ENCODE assay signal across 22 cellular contexts in the genomic region with DNA sequence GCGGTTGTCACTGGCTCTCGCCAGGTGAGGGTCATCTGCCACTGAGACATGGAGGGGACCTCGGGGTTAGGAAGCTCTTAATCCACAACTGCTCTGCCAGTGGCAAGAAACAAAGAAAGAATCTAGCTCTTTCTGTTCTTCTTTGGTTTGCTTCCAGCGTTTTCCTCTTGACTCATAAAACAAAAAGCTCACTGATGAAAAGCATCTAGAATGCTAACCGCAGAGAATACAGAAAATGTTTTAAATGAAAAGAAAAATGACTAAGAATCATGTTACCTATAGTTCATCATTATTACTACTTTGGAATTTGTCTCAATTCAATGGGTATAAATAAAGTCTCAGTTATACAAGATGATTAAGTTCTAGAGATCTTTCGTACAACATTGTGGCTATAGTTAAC.
DNase-seq lines count a peak whose midpoint lies in the region; ATAC-seq lines count a peak whose summit lies in the region.
"Had no signal": no experiment of that assay in that cellular context is flagged by ENCODE, and none has a peak within 500 bp of the region (broad histone marks: within the 10 kb centered on the region; RNA-seq: fewer than 3 reads in every experiment).

No MANE protein-coding gene starts in this region.

- peaks cover 5% of the 10 kb centered on the region for H3K9me3 Mint-ChIP-seq in activated CD4-positive, alpha-beta T cell treated with anti-CD3 and anti-CD28 coated beads for 36 hours (ENCODE audit: low read depth)
- H3K9me3 Mint-ChIP-seq: activated T-cell treated with anti-CD3 and anti-CD28 coated beads, Interleukin-2, amount 50 U/mL, for 4 hours had no signal

- CTCF ChIA-PET in activated CD4-positive, alpha-beta T cell treated with anti-CD3 and anti-CD28 coated beads for 36 hours (lab: Charles Lee) = interaction anchor here (1.0 kb wide), 1 partner anchor 7 kb away, joined by 4 read pairs; no protein-coding TSS in a partner anchor

- H3K27ac Mint-ChIP-seq in activated CD4-positive, alpha-beta T cell treated with anti-CD3 and anti-CD28 coated beads for 36 hours = no peak overlapping the region

- DNase-seq in EH (ENCODE audit: low read depth) (peak; percentile 87), RPMI7951 (ENCODE audit: low read depth) (peak; percentile 76), dedifferentiated amniotic fluid mesenchymal stem cell (ENCODE audit: extremely low spot score) (peak; percentile 45), non-pigmented ciliary epithelial cell (ENCODE audit: low read depth) (peak; percentile 27), iPS-NIHi7 (ENCODE audit: extremely low spot score) (no peak)
- DNase-seq in activated CD4-positive, alpha-beta T cell treated with anti-CD3 and anti-CD28 coated beads for 36 hours = no peak
- DNase-seq in effector CD4-positive, alpha-beta T cell = no peak
- DNase-seq: activated T-cell treated with anti-CD3 and anti-CD28 coated beads, Interleukin-2, amount 50 U/mL, for 4 hours; erythroblast; hypothalamus; left colon; midbrain; MV-4-11; NCI-H2081; NCI-H69; PC-9; right lobe of liver; stimulated activated CD4-positive, alpha-beta T cell treated with anti-CD3 and anti-CD28 coated beads, Interleukin-4, amount 100 ng/mL, for 24 hours; stimulated activated CD8-positive, alpha-beta memory T cell treated with anti-CD3 and anti-CD28 coated beads, Interleukin-4, amount 100 ng/mL, for 48 hours had no signal

- H3K27me3 Mint-ChIP-seq in activated CD4-positive, alpha-beta T cell treated with anti-CD3 and anti-CD28 coated beads for 36 hours = no peaks in the 10 kb centered on the region

- no peak for ATAC-seq in GM18517 (IDR thresholded peaks at IDR 0.05; ENCODE audit: unreplicated experiment)
- ATAC-seq in activated CD4-positive, alpha-beta T cell treated with anti-CD3 and anti-CD28 coated beads for 36 hours = no peak
- ATAC-seq: activated T-cell treated with anti-CD3 and anti-CD28 coated beads, Interleukin-2, amount 50 U/mL, for 4 hours; HCT116; HepG2; left colon; right lobe of liver had no signal

- H3K4me3 Mint-ChIP-seq in activated CD4-positive, alpha-beta T cell treated with anti-CD3 and anti-CD28 coated beads for 36 hours = no peak overlapping the region
- H3K4me3 Mint-ChIP-seq: activated T-cell treated with anti-CD3 and anti-CD28 coated beads, Interleukin-2, amount 50 U/mL, for 4 hours had no signal

- no peaks in the 10 kb centered on the region for H3K4me1 Mint-ChIP-seq in activated CD4-positive, alpha-beta T cell treated with anti-CD3 and anti-CD28 coated beads for 36 hours

- H3K36me3 Mint-ChIP-seq in activated CD4-positive, alpha-beta T cell treated with anti-CD3 and anti-CD28 coated beads for 36 hours (ENCODE audit: low read depth) = no peaks in the 10 kb centered on the region

- POLR2A ChIA-PET in activated CD4-positive, alpha-beta T cell treated with anti-CD3 and anti-CD28 coated beads for 36 hours (lab: Charles Lee) = no interaction called here

- intact Hi-C loops in activated CD4-positive, alpha-beta T cell treated with anti-CD3 and anti-CD28 coated beads for 36 hours (cut with DNase I, micrococcal nuclease) = no loop called here

Comparison
In these comparisons a context has a peak if more than half of its experiments do, and no peak if none do; other contexts are left out.
1. DNase-seq: peak in EH (single experiment), RPMI7951 (single experiment), dedifferentiated amniotic fluid mesenchymal stem cell (single experiment) and non-pigmented ciliary epithelial cell (single experiment); none in activated CD4-positive, alpha-beta T cell treated with anti-CD3 and anti-CD28 coated beads for 36 hours (single experiment), iPS-NIHi7 (single experiment) and effector CD4-positive, alpha-beta T cell (single experiment).